In the genomic region with DNA sequence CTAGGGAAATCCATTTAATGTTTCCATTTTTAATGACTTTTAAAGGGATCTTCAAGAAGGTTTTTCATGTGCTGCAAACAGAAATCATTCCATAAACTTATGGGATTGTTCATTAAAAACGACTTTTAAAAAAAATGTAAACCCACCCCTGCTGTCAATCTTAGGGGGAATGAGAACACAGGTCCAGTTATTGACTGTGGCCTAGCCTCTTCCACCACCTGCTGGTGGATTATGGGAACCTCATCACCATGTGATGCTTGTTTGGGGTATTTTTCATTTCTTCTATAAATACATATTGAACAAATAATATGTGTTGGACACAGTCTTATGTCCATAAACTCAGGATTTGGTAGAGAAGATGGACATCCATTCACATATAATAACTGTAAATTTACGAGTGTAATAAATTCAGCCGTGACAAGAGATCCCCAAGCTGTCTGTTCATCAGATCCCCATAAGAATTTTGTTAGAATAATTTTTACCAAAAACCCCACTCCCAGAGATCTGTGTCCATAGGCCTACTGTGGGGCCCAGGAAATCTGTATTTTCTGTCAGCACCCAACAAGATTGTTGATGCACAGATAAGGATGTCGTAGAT, we compare ENCODE assay signal across 8 cellular contexts. TPM values are rescaled to one million over a fixed set of nuclear protein-coding genes. Genes with fewer than 3 reads are reported as not detected.
DNase-seq lines count a peak whose midpoint lies in the region; ATAC-seq, FAIRE-seq and TF ChIP-seq lines count a peak whose summit lies in the region.

No MANE protein-coding gene starts in this region.

- H3K9ac ChIP-seq in smooth muscle cell (ENCODE audit: low read depth) = no peak overlapping the region

- no peaks in the 10 kb centered on the region for H3K36me3 Mint-ChIP-seq in activated T-helper 1 cell treated with anti-CD3 and anti-CD28 coated beads, Interleukin-12 subunit alpha, Interleukin-12 subunit beta, Interleukin-2, Interleukin-4 antibody, amounts not matched to agents 30 ng/mL and 10 ng/mL and 1 ng/mL, durations not matched to agents 14 hours and 24 hours and 36 hours (ENCODE audit: low read depth)

- H3K79me2 ChIP-seq in hepatocyte = no peaks in the 10 kb centered on the region
- H3K79me2 ChIP-seq in smooth muscle cell (ENCODE audit: low read depth) = no peaks in the 10 kb centered on the region

- H3K27me3 ChIP-seq in ascending aorta (no peaks in the 10 kb centered on the region), hepatocyte (no peaks in the 10 kb centered on the region), smooth muscle cell (ENCODE audit: low read depth) (no peaks in the 10 kb centered on the region)

- TF ChIP-seq POLR2A in H54 (IDR thresholded peaks at IDR 0.05; ENCODE audit: low read depth, low read length) = no peak

- TF ChIP-seq CTCF in ascending aorta (IDR thresholded peaks at IDR 0.05) (peak; percentile 66 to 85 (median 70)), hepatocyte (IDR thresholded peaks at IDR 0.05; ENCODE audit: poor library complexity) (peak; percentile 92), smooth muscle cell (IDR thresholded peaks at IDR 0.05; ENCODE audit: borderline replicate concordance, insufficient read depth, poor library complexity, severe bottlenecking) (peak; percentile 93)

- no peaks in the 10 kb centered on the region for H3F3A ChIP-seq in smooth muscle cell (ENCODE audit: low read depth)

- ATAC-seq in HG03097 (IDR thresholded peaks at IDR 0.05; ENCODE audit: low FRiP score, unreplicated experiment) = no peak

- peak; percentile 75 for FAIRE-seq in H54 (lab: Jason Lieb, UNC)

- H3K9me3 Mint-ChIP-seq in activated T-helper 1 cell treated with anti-CD3 and anti-CD28 coated beads, Interleukin-12 subunit alpha, Interleukin-12 subunit beta, Interleukin-2, Interleukin-4 antibody, amounts not matched to agents 30 ng/mL and 10 ng/mL and 1 ng/mL, durations not matched to agents 14 hours and 24 hours and 36 hours = no peaks in the 10 kb centered on the region

- H3K9me3 ChIP-seq in ascending aorta (no peaks in the 10 kb centered on the region), hepatocyte (ENCODE audit: low read depth) (no peaks in the 10 kb centered on the region), smooth muscle cell (replicated peaks; ENCODE audit: low read depth) (no peaks in the 10 kb centered on the region)

- H3K4me1 ChIP-seq in ascending aorta = no peaks in the 10 kb centered on the region
- H3K4me1 ChIP-seq in hepatocyte (ENCODE audit: insufficient read depth) = peaks cover 5% of the 10 kb centered on the region
- no peaks in the 10 kb centered on the region for H3K4me1 ChIP-seq in smooth muscle cell (ENCODE audit: low read depth)

- no peak overlapping the region for H3K4me3 Mint-ChIP-seq in activated T-helper 1 cell treated with anti-CD3 and anti-CD28 coated beads, Interleukin-12 subunit alpha, Interleukin-12 subunit beta, Interleukin-2, Interleukin-4 antibody, amounts not matched to agents 30 ng/mL and 10 ng/mL and 1 ng/mL, durations not matched to agents 14 hours and 24 hours and 36 hours

- H3K4me1 Mint-ChIP-seq in activated T-helper 1 cell treated with anti-CD3 and anti-CD28 coated beads, Interleukin-12 subunit alpha, Interleukin-12 subunit beta, Interleukin-2, Interleukin-4 antibody, amounts not matched to agents 30 ng/mL and 10 ng/mL and 1 ng/mL, durations not matched to agents 14 hours and 24 hours and 36 hours (ENCODE audit: low read depth) = peaks cover 9% of the 10 kb centered on the region

- H3K27ac Mint-ChIP-seq in activated T-helper 1 cell treated with anti-CD3 and anti-CD28 coated beads, Interleukin-12 subunit alpha, Interleukin-12 subunit beta, Interleukin-2, Interleukin-4 antibody, amounts not matched to agents 30 ng/mL and 10 ng/mL and 1 ng/mL, durations not matched to agents 14 hours and 24 hours and 36 hours = no peak overlapping the region

- H4K20me1 ChIP-seq in hepatocyte (ENCODE audit: insufficient read depth, poor library complexity, severe bottlenecking) (no peaks in the 10 kb centered on the region), smooth muscle cell (ENCODE audit: low read depth) (no peaks in the 10 kb centered on the region)

- no peaks in the 10 kb centered on the region for H3K9me2 ChIP-seq in hepatocyte (replicated peaks; ENCODE audit: insufficient read depth)

- no peak overlapping the region for H2AFZ ChIP-seq in hepatocyte
- no peak overlapping the region for H2AFZ ChIP-seq in smooth muscle cell (ENCODE audit: low read depth)

- no peak overlapping the region for H3K4me2 ChIP-seq in hepatocyte
- H3K4me2 ChIP-seq in smooth muscle cell = no peak overlapping the region

- H3K4me3 ChIP-seq in ascending aorta (no peak overlapping the region), hepatocyte (no peak overlapping the region), smooth muscle cell (no peak overlapping the region)

- DNase-seq in CD1c-positive myeloid dendritic cell (ENCODE audit: extremely low spot score) (peak; percentile 64), H54 (ENCODE audit: insufficient read length, low spot score) (peak; percentile 38), NCI-H774 (lab: John Stamatoyannopoulos, UW) (peak; percentile 40), ascending aorta (ENCODE audit: low spot score in 2 of 2) (no peak), hepatocyte (ENCODE audit: low spot score) (peak; percentile 65), smooth muscle cell (lab: John Stamatoyannopoulos, UW; ENCODE audit: unreplicated experiment) (no peak)
- DNase-seq in activated T-helper 1 cell treated with anti-CD3 and anti-CD28 coated beads, Interleukin-12 subunit alpha, Interleukin-12 subunit beta, Interleukin-2, Interleukin-4 antibody, amounts not matched to agents 30 ng/mL and 10 ng/mL and 1 ng/mL, durations not matched to agents 14 hours and 24 hours and 36 hours (ENCODE audit: low spot score) = no peak

- H3K27me3 Mint-ChIP-seq in activated T-helper 1 cell treated with anti-CD3 and anti-CD28 coated beads, Interleukin-12 subunit alpha, Interleukin-12 subunit beta, Interleukin-2, Interleukin-4 antibody, amounts not matched to agents 30 ng/mL and 10 ng/mL and 1 ng/mL, durations not matched to agents 14 hours and 24 hours and 36 hours (ENCODE audit: insufficient read depth) = peaks cover 3% of the 10 kb centered on the region

- H3K36me3 ChIP-seq in ascending aorta (no peaks in the 10 kb centered on the region), hepatocyte (replicated peaks; ENCODE audit: insufficient read depth, low read depth) (no peaks in the 10 kb centered on the region), smooth muscle cell (ENCODE audit: low read depth) (no peaks in the 10 kb centered on the region)

- intact Hi-C loops in ascending aorta (cut with DNase I) = loop anchor here (1.0 to 10.0 kb wide), 3 partner anchors 208 to 391 kb away; partner anchors contain the start of gene TMC7
- intact Hi-C loops in activated T-helper 1 cell treated with anti-CD3 and anti-CD28 coated beads, Interleukin-12 subunit alpha, Interleukin-12 subunit beta, Interleukin-2, Interleukin-4 antibody, amounts not matched to agents 30 ng/mL and 10 ng/mL and 1 ng/mL, durations not matched to agents 14 hours and 24 hours and 36 hours (cut with micrococcal nuclease) = loop anchor here (1.0 to 5.0 kb wide), 5 partner anchors 152 to 289 kb away; no protein-coding TSS in a partner anchor

- H3K27ac ChIP-seq in ascending aorta (no peak overlapping the region), hepatocyte (no peak overlapping the region), smooth muscle cell (ENCODE audit: low read depth) (no peak overlapping the region)

- WGBS in hepatocyte (ENCODE audit: low lambda C conversion rate, missing lambda C conversion rate) = 41% methylated on average over 4 of the region's 4 CpGs
- WGBS in smooth muscle cell (ENCODE audit: low lambda C conversion rate) = 41% methylated on average over 4 of the region's 4 CpGs

RNA-seq across cellular contexts. Expression of gene TMC5, which starts 42.0 kb away (rescaled TPM):
- total RNA-seq in ascending aorta (not detected), hepatocyte (2.9 and 3.1 TPM in 2 replicates), smooth muscle cell (0.18 TPM in 1 of 2 replicates, not detected in the other)
- polyA plus RNA-seq in hepatocyte (3.3 and 4.0 TPM in 2 replicates), smooth muscle cell (not detected in 2 replicates)
- 0.10 and 0.26 TPM in 2 replicates for total RNA-seq in activated T-helper 1 cell treated with anti-CD3 and anti-CD28 coated beads, Interleukin-12 subunit alpha, Interleukin-12 subunit beta, Interleukin-2, Interleukin-4 antibody, amounts not matched to agents 30 ng/mL and 10 ng/mL and 1 ng/mL, durations not matched to agents 14 hours and 24 hours and 36 hours

Comparison
In these comparisons a context has a peak if more than half of its experiments do, and no peak if none do; other contexts are left out.
1. DNase-seq: peak in CD1c-positive myeloid dendritic cell (single experiment), H54 (single experiment), NCI-H774 (single experiment) and hepatocyte (single experiment); none in ascending aorta (0 of 2), smooth muscle cell (single experiment) and activated T-helper 1 cell treated with anti-CD3 and anti-CD28 coated beads, Interleukin-12 subunit alpha, Interleukin-12 subunit beta, Interleukin-2, Interleukin-4 antibody, amounts not matched to agents 30 ng/mL and 10 ng/mL and 1 ng/mL, durations not matched to agents 14 hours and 24 hours and 36 hours (single experiment).
2. Peak in every context shown above with its lines, with median percentiles within 50 percentile points of each other: CTCF ChIP-seq.